In genomic region chr7:81574723-81575326, GRCh38 we compare ENCODE assay signal across 22 cellular contexts.
A peak's percentile ranks its signal among the peaks of the same experiment; 100 is the strongest.
DNase-seq lines count a peak whose midpoint lies in the region; ATAC-seq, FAIRE-seq and TF ChIP-seq lines count a peak whose summit lies in the region.
"Had no signal": no experiment of that assay in that cellular context is flagged by ENCODE, and none has a peak within 500 bp of the region (broad histone marks: within the 10 kb centered on the region; RNA-seq: fewer than 3 reads in every experiment).

No MANE protein-coding gene starts in this region.

- H3K27me3 ChIP-seq in fibroblast of lung (ENCODE audit: control insufficient read depth, insufficient read depth, low read length), result no peaks in the 10 kb centered on the region
- no peaks in the 10 kb centered on the region for H3K27me3 ChIP-seq in osteoblast (ENCODE audit: insufficient read depth, low read length)

- H3K9ac ChIP-seq in fibroblast of lung (ENCODE audit: insufficient read depth, low read length), result no peak overlapping the region

- H3K4me2 ChIP-seq in fibroblast of lung (ENCODE audit: extremely low read depth, insufficient read depth, low read length) (no peak overlapping the region), osteoblast (ENCODE audit: insufficient read depth, low read length) (no peak overlapping the region)

- H3K4me1 ChIP-seq in fibroblast of lung (ENCODE audit: control insufficient read depth, extremely low read depth, insufficient read depth, low read length) (no peaks in the 10 kb centered on the region), osteoblast (ENCODE audit: insufficient read depth, low read length) (peaks cover 4% of the 10 kb centered on the region)
- H3K4me1 ChIP-seq: Caco-2 had no signal

- FAIRE-seq in TTC549 (lab: Jason Lieb, UNC), result peak; percentile 88
- FAIRE-seq: GM12891, H1, HTR-8/SVneo had no signal

- no peak overlapping the region for H2AFZ ChIP-seq in fibroblast of lung (ENCODE audit: low read length)
- no peak overlapping the region for H2AFZ ChIP-seq in osteoblast (ENCODE audit: low read length)

- H3K4me3 ChIP-seq in fibroblast of lung (replicated peaks in 1 of 4; ENCODE audit: control extremely low read depth in 1 of 4, insufficient read depth in 1 of 4, low read depth in 3 of 4, low read length in 4 of 4) (no peak overlapping the region), osteoblast (ENCODE audit: insufficient read depth, low read length) (no peak overlapping the region)
- H3K4me3 ChIP-seq: SK-N-MC had no signal

- H3K79me2 ChIP-seq in fibroblast of lung (ENCODE audit: control insufficient read depth, insufficient read depth, low read length) (no peaks in the 10 kb centered on the region), osteoblast (ENCODE audit: insufficient read depth, low read length) (no peaks in the 10 kb centered on the region)

- H4K20me1 ChIP-seq in fibroblast of lung (ENCODE audit: control insufficient read depth, extremely low read depth, insufficient read depth, low read length), result no peaks in the 10 kb centered on the region
- no peaks in the 10 kb centered on the region for H4K20me1 ChIP-seq in osteoblast (ENCODE audit: insufficient read depth, low read length)

- no peak for TF ChIP-seq CTCF in fibroblast of lung (conservative IDR thresholded peaks at IDR 0.05 in 1 of 2, IDR thresholded peaks at IDR 0.05 in 1 of 2; ENCODE audit: low read depth in 1 of 2, low read length in 2 of 2)
- TF ChIP-seq CTCF in osteoblast (IDR thresholded peaks at IDR 0.05; ENCODE audit: extremely low read depth, low read depth, low read length), result no peak

- H3K9me3 ChIP-seq in fibroblast of lung (ENCODE audit: control insufficient read depth, insufficient read depth, low read depth, low read length) (no peaks in the 10 kb centered on the region), osteoblast (ENCODE audit: low read depth, low read length) (no peaks in the 10 kb centered on the region)
- H3K9me3 ChIP-seq: Caco-2 had no signal

- no peak for ATAC-seq in GM21737 (IDR thresholded peaks at IDR 0.05; ENCODE audit: unreplicated experiment)
- ATAC-seq: T-cell had no signal

- H3K36me3 ChIP-seq in fibroblast of lung (ENCODE audit: control insufficient read depth, insufficient read depth, low read length), result no peaks in the 10 kb centered on the region
- no peaks in the 10 kb centered on the region for H3K36me3 ChIP-seq in osteoblast (ENCODE audit: insufficient read depth, low read length)

- no peak overlapping the region for H3K27ac ChIP-seq in fibroblast of lung (ENCODE audit: insufficient read depth, low read length)
- peak overlapping the region; percentile 49 for H3K27ac ChIP-seq in osteoblast (ENCODE audit: low read depth, low read length)
- H3K27ac ChIP-seq: SK-N-MC had no signal

- DNase-seq in HCEC 1CT, result peak; percentile 40
- peak; percentile 43 to 89 for DNase-seq in fibroblast of lung (ENCODE audit: low read depth in 2 of 2)
- DNase-seq in osteoblast (ENCODE audit: insufficient read length, low spot score, missing footprints), result no peak
- no peak for DNase-seq in amniotic stem cell (lab: John Stamatoyannopoulos, UW)
- no peak for DNase-seq in NCI-H2107 treated with DMSO at 0.1 percent for 48 hours (lab: John Stamatoyannopoulos, UW; ENCODE audit: unreplicated experiment)
- DNase-seq: Caco-2, HFFc6, Karpas-422, MM.1S, NCI-H1092, NCI-H146, NCI-H2029 treated with DMSO at 0.1 percent for 48 hours, NCI-H2171 treated with DMSO at 0.1 percent for 48 hours, NCI-H446 treated with DMSO at 0.1 percent for 48 hours, Right ventricle myocardium superior, T-cell had no signal

Comparison
In these comparisons a context has a peak if more than half of its experiments do, and no peak if none do; other contexts are left out.
1. DNase-seq: peak in HCEC 1CT (single experiment) and fibroblast of lung (2 of 2); none in osteoblast (single experiment), amniotic stem cell (single experiment) and NCI-H2107 treated with DMSO at 0.1 percent for 48 hours (single experiment).